ENCODE assay signal across 8 cellular contexts in genomic region chr12:10722905-10723866, GRCh38. TPM values are rescaled to one million over a fixed set of nuclear protein-coding genes. Genes with fewer than 3 reads are reported as not detected.
A peak's percentile ranks its signal among the peaks of the same experiment; 100 is the strongest.
DNase-seq lines count a peak whose midpoint lies in the region; ATAC-seq and TF ChIP-seq lines count a peak whose summit lies in the region.

TSS of gene YBX3 (minus strand) at chr12:10723323. CDS start at chr12:10723111, 212 bp downstream.

- H3K9ac ChIP-seq in neural cell (ENCODE audit: low read length) (peak within 1 kb of the TSS; percentile 42), subcutaneous abdominal adipose tissue (ENCODE audit: low read length in 5 of 5) (peak within 1 kb of the TSS; percentile 88 to 97 (median 94))

- H3F3A ChIP-seq in neural cell (ENCODE audit: insufficient read depth, low read length, poor library complexity, severe bottlenecking): no peaks in the 10 kb centered on the region

- H3K9me2 ChIP-seq in neural cell (ENCODE audit: insufficient read depth, low read length): no peaks in the 10 kb centered on the region

- H3K4me1 ChIP-seq in foreskin keratinocyte (peaks cover 25% of the 10 kb centered on the region), subcutaneous abdominal adipose tissue (ENCODE audit: control insufficient read depth in 5 of 5, insufficient read depth in 5 of 5, low read length in 5 of 5) (peaks cover 7 to 46% (median 36%) of the 10 kb centered on the region in 5 donors)

- peak within 1 kb of the TSS; percentile 82 for H3K4me2 ChIP-seq in neural cell (ENCODE audit: low read length)

- DNase-seq in AG10803 (ENCODE audit: low read depth) (peak; percentile 81), OCI-M1 (lab: John Stamatoyannopoulos, UW) (peak; percentile 87), foreskin keratinocyte (peak; percentile 44 to 71)
- peak; percentile 22 for DNase-seq in activated gamma-delta T cell treated with anti-CD3 and anti-CD28 coated beads, Interleukin-2, amount 50 U/mL, for 16 hours (ENCODE audit: low read depth)

- H3K27me3 ChIP-seq in foreskin keratinocyte (no peaks in the 10 kb centered on the region), neural cell (ENCODE audit: insufficient read depth, low read depth, low read length) (peaks cover 37% of the 10 kb centered on the region), subcutaneous abdominal adipose tissue (ENCODE audit: control insufficient read depth in 5 of 5, insufficient read depth in 4 of 5, low read length in 5 of 5) (peaks cover 0 to 4% (median 0%) of the 10 kb centered on the region in 5 donors)

- H3K27ac ChIP-seq in foreskin keratinocyte (peak within 1 kb of the TSS; percentile 85), neural cell (ENCODE audit: low read length) (no peak within 1 kb of the TSS), subcutaneous abdominal adipose tissue (ENCODE audit: low read depth, low read length) (peak within 1 kb of the TSS; percentile 95)

- no peaks in the 10 kb centered on the region for H3K9me3 ChIP-seq in neural cell (ENCODE audit: low read length)
- peaks cover 0 to 2% (median 0%) of the 10 kb centered on the region in 5 donors for H3K9me3 ChIP-seq in subcutaneous abdominal adipose tissue (ENCODE audit: control insufficient read depth in 5 of 5, low read length in 5 of 5)

- H3K36me3 ChIP-seq in neural cell (ENCODE audit: insufficient read depth, low read length) (no peaks in the 10 kb centered on the region), subcutaneous abdominal adipose tissue (ENCODE audit: control insufficient read depth in 5 of 5, insufficient read depth in 5 of 5, low read length in 5 of 5) (no peaks in the 10 kb centered on the region)

- TF ChIP-seq RAD21 in neural cell (conservative IDR thresholded peaks at IDR 0.05): no peak

- peak within 1 kb of the TSS; percentile 88 for H3K4me3 ChIP-seq in AG10803 (ENCODE audit: low read length)
- peak within 1 kb of the TSS; percentile 78 for H3K4me3 ChIP-seq in neural cell (ENCODE audit: low read length)
- peak within 1 kb of the TSS; percentile 84 to 100 (median 96) for H3K4me3 ChIP-seq in subcutaneous abdominal adipose tissue (ENCODE audit: low read depth in 1 of 5, low read length in 5 of 5)

- ATAC-seq in GM19025 (IDR thresholded peaks at IDR 0.05; ENCODE audit: low read depth, unreplicated experiment) (peak; percentile 46), HG03196 (IDR thresholded peaks at IDR 0.05; ENCODE audit: unreplicated experiment) (peak; percentile 40), foreskin keratinocyte (peak; percentile 49)

- TF ChIP-seq CTCF in AG10803 (conservative IDR thresholded peaks at IDR 0.05; ENCODE audit: low read length) (no peak), foreskin keratinocyte (conservative IDR thresholded peaks at IDR 0.05) (no peak), neural cell (IDR thresholded peaks at IDR 0.05; ENCODE audit: poor library complexity, severe bottlenecking) (no peak)

- H2AFZ ChIP-seq in neural cell (ENCODE audit: low read depth, low read length): peak within 1 kb of the TSS; percentile 22

- H4K20me1 ChIP-seq in neural cell (ENCODE audit: insufficient read depth): no peaks in the 10 kb centered on the region

- TF ChIP-seq EP300 in neural cell (conservative IDR thresholded peaks at IDR 0.05; ENCODE audit: poor library complexity, severe bottlenecking): no peak

- peaks cover 4% of the 10 kb centered on the region for H3K79me2 ChIP-seq in neural cell (replicated peaks; ENCODE audit: insufficient read depth, low read length)

TF ChIP-seq in neural cell, 6 proteins besides CTCF, POLR2A, EP300 and RAD21:
- no peak for TF ChIP-seq POLR2AphosphoS5 (IDR thresholded peaks at IDR 0.05)
- no peak for TF ChIP-seq SMC3 (conservative IDR thresholded peaks at IDR 0.05; ENCODE audit: poor library complexity)
- TF ChIP-seq, protein P1, sequence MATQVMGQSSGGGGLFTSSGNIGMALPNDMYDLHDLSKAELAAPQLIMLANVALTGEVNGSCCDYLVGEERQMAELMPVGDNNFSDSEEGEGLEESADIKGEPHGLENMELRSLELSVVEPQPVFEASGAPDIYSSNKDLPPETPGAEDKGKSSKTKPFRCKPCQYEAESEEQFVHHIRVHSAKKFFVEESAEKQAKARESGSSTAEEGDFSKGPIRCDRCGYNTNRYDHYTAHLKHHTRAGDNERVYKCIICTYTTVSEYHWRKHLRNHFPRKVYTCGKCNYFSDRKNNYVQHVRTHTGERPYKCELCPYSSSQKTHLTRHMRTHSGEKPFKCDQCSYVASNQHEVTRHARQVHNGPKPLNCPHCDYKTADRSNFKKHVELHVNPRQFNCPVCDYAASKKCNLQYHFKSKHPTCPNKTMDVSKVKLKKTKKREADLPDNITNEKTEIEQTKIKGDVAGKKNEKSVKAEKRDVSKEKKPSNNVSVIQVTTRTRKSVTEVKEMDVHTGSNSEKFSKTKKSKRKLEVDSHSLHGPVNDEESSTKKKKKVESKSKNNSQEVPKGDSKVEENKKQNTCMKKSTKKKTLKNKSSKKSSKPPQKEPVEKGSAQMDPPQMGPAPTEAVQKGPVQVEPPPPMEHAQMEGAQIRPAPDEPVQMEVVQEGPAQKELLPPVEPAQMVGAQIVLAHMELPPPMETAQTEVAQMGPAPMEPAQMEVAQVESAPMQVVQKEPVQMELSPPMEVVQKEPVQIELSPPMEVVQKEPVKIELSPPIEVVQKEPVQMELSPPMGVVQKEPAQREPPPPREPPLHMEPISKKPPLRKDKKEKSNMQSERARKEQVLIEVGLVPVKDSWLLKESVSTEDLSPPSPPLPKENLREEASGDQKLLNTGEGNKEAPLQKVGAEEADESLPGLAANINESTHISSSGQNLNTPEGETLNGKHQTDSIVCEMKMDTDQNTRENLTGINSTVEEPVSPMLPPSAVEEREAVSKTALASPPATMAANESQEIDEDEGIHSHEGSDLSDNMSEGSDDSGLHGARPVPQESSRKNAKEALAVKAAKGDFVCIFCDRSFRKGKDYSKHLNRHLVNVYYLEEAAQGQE (IDR thresholded peaks at IDR 0.05; ENCODE audit: borderline replicate concordance): no peak
- peak; percentile 4 for TF ChIP-seq MXI1 (conservative IDR thresholded peaks at IDR 0.05; ENCODE audit: poor library complexity, severe bottlenecking)
TF ChIP-seq in neural cell: peak in this region for 1.

RNA-seq across cellular contexts. Expression of gene YBX3, which starts in this region (rescaled TPM):
- 301 and 323 TPM in 2 replicates for total RNA-seq in foreskin keratinocyte
- 292 and 316 TPM in 2 replicates for polyA plus RNA-seq in foreskin keratinocyte
- polyA plus RNA-seq in neural cell: 3.4 and 7.3 TPM in 2 replicates
- polyA minus RNA-seq in neural cell: 2.7 and 3.0 TPM in 2 replicates

Comparison
In these comparisons a context has a peak if more than half of its experiments do, and no peak if none do; other contexts are left out.
1. RNA of gene YBX3 (polyA plus RNA-seq): 292 to 316 TPM in foreskin keratinocyte; 3.4 to 7.3 TPM in neural cell; every median in the first group is over 10 times any median in the second.
2. DNase-seq: peak in every context shown above with its lines; median percentile 87 in OCI-M1; 81 in AG10803; 58 in foreskin keratinocyte; 22 in activated gamma-delta T cell treated with anti-CD3 and anti-CD28 coated beads, Interleukin-2, amount 50 U/mL, for 16 hours.
3. Peak in every context shown above with its lines, with median percentiles within 50 percentile points of each other: H3K4me3 ChIP-seq and ATAC-seq.